Comparison of ENCODE assay signal across 18 cellular contexts in the genomic region with DNA sequence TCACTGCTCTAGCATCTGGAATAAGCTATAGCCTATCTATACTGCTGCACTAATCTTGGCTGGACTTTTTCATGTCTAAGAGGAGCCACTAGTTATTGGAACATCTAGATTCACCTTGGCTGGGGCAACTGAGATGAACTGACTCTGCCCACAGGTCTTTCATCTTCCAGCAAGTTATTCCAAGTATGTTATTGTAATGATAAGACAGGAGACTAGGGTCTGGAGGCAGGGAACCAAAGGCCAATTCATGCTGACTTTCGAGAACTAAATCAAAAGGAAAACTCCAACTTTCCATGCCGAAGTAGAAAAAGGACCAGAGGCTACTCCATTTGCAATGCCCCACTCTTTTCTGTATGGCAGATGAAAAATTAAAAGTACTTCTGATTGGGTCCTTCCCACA.
A peak's percentile ranks its signal among the peaks of the same experiment; 100 is the strongest.
DNase-seq lines count a peak whose midpoint lies in the region; ATAC-seq, FAIRE-seq and TF ChIP-seq lines count a peak whose summit lies in the region.
"Had no signal": no experiment of that assay in that cellular context is flagged by ENCODE, and none has a peak within 500 bp of the region (broad histone marks: within the 10 kb centered on the region; RNA-seq: fewer than 3 reads in every experiment).

No MANE protein-coding gene starts in this region.

- H3K36me3 Mint-ChIP-seq in astrocyte (ENCODE audit: low read depth, unreplicated experiment), result no peaks in the 10 kb centered on the region

- H3K4me3 Mint-ChIP-seq in astrocyte (ENCODE audit: unreplicated experiment), result no peak overlapping the region
- H3K4me3 Mint-ChIP-seq: CD4-positive, alpha-beta T cell; HFFc6 had no signal

- no peaks in the 10 kb centered on the region for H3K9me3 Mint-ChIP-seq in astrocyte (ENCODE audit: unreplicated experiment)

- no peak overlapping the region for H3K9ac ChIP-seq in astrocyte (ENCODE audit: low read length)

- 81% methylated on average over 2 of the region's 2 CpGs; no CpG with 5 or more reads in 1 of the 2 experiments for WGBS in mesodermal cell (ENCODE audit: insufficient coverage in 2 of 2), 2 experiments

- H3K27me3 Mint-ChIP-seq in astrocyte (ENCODE audit: low read depth, unreplicated experiment), result no peaks in the 10 kb centered on the region
- H3K27me3 Mint-ChIP-seq: CD4-positive, alpha-beta T cell had no signal

- no peak for FAIRE-seq in astrocyte (lab: Jason Lieb, UNC)
- FAIRE-seq: A204.1 had no signal

- H2AFZ ChIP-seq in astrocyte (ENCODE audit: low read depth, low read length), result no peak overlapping the region

- TF ChIP-seq CTCF in astrocyte (IDR thresholded peaks at IDR 0.05; ENCODE audit: insufficient read depth, low read depth, low read length), result no peak
- no peak for TF ChIP-seq CTCF in brain microvascular endothelial cell (IDR thresholded peaks at IDR 0.05; ENCODE audit: low read depth, low read length, missing control alignments)

- DNase-seq in astrocyte (ENCODE audit: low read depth), result peak; percentile 67
- peak; percentile 3 for DNase-seq in brain microvascular endothelial cell
- no peak for DNase-seq in NCI-H1694 (lab: John Stamatoyannopoulos, UW)
- DNase-seq in Right ventricle myocardium superior, result no peak
- DNase-seq: ACHN; AML-193; Calu3; CD4-positive, alpha-beta T cell; DMS79 treated with DMSO at 0.1 percent for 48 hours; GF-D8; GOT3; H7; HFFc6 had no signal

- H3K9me3 ChIP-seq in astrocyte (ENCODE audit: insufficient read depth, low read depth, low read length), result no peaks in the 10 kb centered on the region
- no peaks in the 10 kb centered on the region for H3K9me3 ChIP-seq in mesodermal cell (ENCODE audit: control insufficient read depth, low read length)

- H3K4me1 ChIP-seq in astrocyte (ENCODE audit: insufficient read depth, low read length) (peaks cover 3% of the 10 kb centered on the region), mesodermal cell (ENCODE audit: control insufficient read depth, insufficient read depth, low read length, poor library complexity, severe bottlenecking) (peaks cover 7% of the 10 kb centered on the region)

- H3K4me3 ChIP-seq in astrocyte (ENCODE audit: insufficient read depth, low read depth, low read length) (no peak overlapping the region), brain microvascular endothelial cell (ENCODE audit: low read depth, low read length) (no peak overlapping the region), mesodermal cell (ENCODE audit: extremely low read depth, insufficient read depth, low read length, poor library complexity, severe bottlenecking) (no peak overlapping the region)

- ATAC-seq in HG02571 (IDR thresholded peaks at IDR 0.05; ENCODE audit: unreplicated experiment) (no peak), Right ventricle myocardium superior (ENCODE audit: poor library complexity) (no peak)
- ATAC-seq: HCT116 had no signal

- intact Hi-C loops in Right ventricle myocardium superior (cut with DNase I), result no loop called here

- no peaks in the 10 kb centered on the region for H4K20me1 ChIP-seq in astrocyte (ENCODE audit: insufficient read depth, low read length)

- no peaks in the 10 kb centered on the region for H3K36me3 ChIP-seq in astrocyte (ENCODE audit: insufficient read depth, low read length)
- no peaks in the 10 kb centered on the region for H3K36me3 ChIP-seq in brain microvascular endothelial cell (replicated peaks)
- no peaks in the 10 kb centered on the region for H3K36me3 ChIP-seq in mesodermal cell (ENCODE audit: control insufficient read depth, insufficient read depth, low read length)

- H3K4me2 ChIP-seq in astrocyte (ENCODE audit: low read length), result peak overlapping the region; percentile 23

- no peaks in the 10 kb centered on the region for H3K79me2 ChIP-seq in astrocyte (ENCODE audit: insufficient read depth, low read length)

- H3K27ac Mint-ChIP-seq in astrocyte (ENCODE audit: unreplicated experiment), result no peak overlapping the region
- H3K27ac Mint-ChIP-seq: CD4-positive, alpha-beta T cell; HFFc6 had no signal

- H3K27me3 ChIP-seq in astrocyte (ENCODE audit: insufficient read depth, low read length) (no peaks in the 10 kb centered on the region), brain microvascular endothelial cell (replicated peaks) (no peaks in the 10 kb centered on the region)

- in situ Hi-C loops in brain microvascular endothelial cell (cut with HindIII; ENCODE audit: low pct_ligation_motif_present, low sequenced_read_pairs), result no loop called here

- H3K27ac ChIP-seq in astrocyte (ENCODE audit: low read depth, low read length), result no peak overlapping the region
- no peak overlapping the region for H3K27ac ChIP-seq in brain microvascular endothelial cell
- H3K27ac ChIP-seq in mesodermal cell (ENCODE audit: low read depth, low read length, severe bottlenecking), result peak overlapping the region; percentile 30
- H3K27ac ChIP-seq: C4-2B had no signal

- peaks cover 11% of the 10 kb centered on the region for H3K4me1 Mint-ChIP-seq in astrocyte (ENCODE audit: low read depth, unreplicated experiment)

Comparison
In these comparisons a context has a peak if more than half of its experiments do, and no peak if none do; other contexts are left out.
1. DNase-seq: peak in astrocyte (single experiment) and brain microvascular endothelial cell (single experiment); none in NCI-H1694 (single experiment) and Right ventricle myocardium superior (single experiment).